ENCODE assay signal across 13 cellular contexts in genomic region chr2:219514196-219514761, GRCh38. TPM values are rescaled to one million over a fixed set of nuclear protein-coding genes. Genes with fewer than 3 reads are reported as not detected.
DNase-seq lines count a peak whose midpoint lies in the region; ATAC-seq and FAIRE-seq lines count a peak whose summit lies in the region.
"Had no signal": no experiment of that assay in that cellular context is flagged by ENCODE, and none has a peak within 500 bp of the region (broad histone marks: within the 10 kb centered on the region; RNA-seq: fewer than 3 reads in every experiment).

TSS of gene ASIC4 (plus strand) at chr2:219514482. CDS start at chr2:219514725, 243 bp downstream.

- intact Hi-C loops in left cardiac atrium (cut with DNase I), result no loop called here

- FAIRE-seq in urothelium cell line (lab: Jason Lieb, UNC), result no peak

- peak within 1 kb of the TSS; percentile 27 for H3K4me3 Mint-ChIP-seq in activated T-cell treated with anti-CD3 and anti-CD28 coated beads, Interleukin-2, amount 50 U/mL, for 24 hours
- H3K4me3 Mint-ChIP-seq: stimulated activated naive CD8-positive, alpha-beta T cell treated with anti-CD3 and anti-CD28 coated beads, Interleukin-15, Interleukin-2, amounts not matched to agents 100 ng/mL and 50 ng/mL, for 24 hours had no signal

- H3K27ac ChIP-seq in substantia nigra (ENCODE audit: low read depth, low read length, poor library complexity, severe bottlenecking), result peak within 1 kb of the TSS; percentile 21
- H3K27ac ChIP-seq: C4-2B, KMS-11, RWPE1 had no signal

- H3K36me3 Mint-ChIP-seq in activated T-cell treated with anti-CD3 and anti-CD28 coated beads, Interleukin-2, amount 50 U/mL, for 24 hours (ENCODE audit: low read depth), result no peaks in the 10 kb centered on the region

- peaks cover 26% of the 10 kb centered on the region for H3K4me1 Mint-ChIP-seq in activated T-cell treated with anti-CD3 and anti-CD28 coated beads, Interleukin-2, amount 50 U/mL, for 24 hours (ENCODE audit: low read depth)

- H3K27ac Mint-ChIP-seq in activated T-cell treated with anti-CD3 and anti-CD28 coated beads, Interleukin-2, amount 50 U/mL, for 24 hours, result no peak within 1 kb of the TSS
- H3K27ac Mint-ChIP-seq: stimulated activated naive CD8-positive, alpha-beta T cell treated with anti-CD3 and anti-CD28 coated beads, Interleukin-15, Interleukin-2, amounts not matched to agents 100 ng/mL and 50 ng/mL, for 24 hours had no signal

- H3K27me3 Mint-ChIP-seq in activated T-cell treated with anti-CD3 and anti-CD28 coated beads, Interleukin-2, amount 50 U/mL, for 24 hours, result peaks cover 89% of the 10 kb centered on the region

- no peaks in the 10 kb centered on the region for H3K9me3 Mint-ChIP-seq in activated T-cell treated with anti-CD3 and anti-CD28 coated beads, Interleukin-2, amount 50 U/mL, for 24 hours
- H3K9me3 Mint-ChIP-seq: stimulated activated naive CD8-positive, alpha-beta T cell treated with anti-CD3 and anti-CD28 coated beads, Interleukin-15, Interleukin-2, amounts not matched to agents 100 ng/mL and 50 ng/mL, for 24 hours had no signal

- DNase-seq in activated T-cell treated with anti-CD3 and anti-CD28 coated beads, Interleukin-2, amount 50 U/mL, for 24 hours, result no peak
- no peak for DNase-seq in activated T-cell treated with anti-CD3 and anti-CD28 coated beads, Interleukin-2, amount 50 U/mL, for 1 hour
- DNase-seq in SK-N-DZ (ENCODE audit: low spot score), result peak; percentile 87
- no peak for DNase-seq in left cardiac atrium
- peak in 2 of 49 donors; percentile 9 to 50 for DNase-seq in substantia nigra (lab: John Stamatoyannopoulos, UW)
- no peak for DNase-seq in NCI-H446 (lab: John Stamatoyannopoulos, UW)
- DNase-seq in urothelium cell line (ENCODE audit: low spot score), result no peak
- DNase-seq: cortex of kidney had no signal

- ATAC-seq in left cardiac atrium, result peak; percentile 7 to 51
- ATAC-seq in GM21515 (IDR thresholded peaks at IDR 0.05; ENCODE audit: unreplicated experiment), result no peak

RNA-seq across cellular contexts. Expression of gene ASIC4, which starts in this region (rescaled TPM):
- polyA plus RNA-seq in SK-N-DZ (2014; cell fraction: cytosol; rRNA removed), result 1.8 and 2.4 TPM in 2 replicates
- polyA plus RNA-seq in SK-N-DZ (2014; cell fraction: nucleus; rRNA removed), result 4.6 and 8.0 TPM in 2 replicates
- under 1 TPM in 1 of 2 donors, not detected in 1; 0.32 TPM for total RNA-seq in left cardiac atrium

Comparison
In these comparisons a context has a peak if more than half of its experiments do, and no peak if none do; other contexts are left out.
1. Peak in ATAC-seq in left cardiac atrium; RNA of the gene not detected or under 1 TPM.